ENCODE assay signal across 8 cellular contexts in genomic region chr6:106973018-106973840, GRCh38. TPM values are rescaled to one million over a fixed set of nuclear protein-coding genes. Genes with fewer than 3 reads are reported as not detected.
A peak's percentile ranks its signal among the peaks of the same experiment; 100 is the strongest.
DNase-seq lines count a peak whose midpoint lies in the region; ATAC-seq and TF ChIP-seq lines count a peak whose summit lies in the region.

No MANE protein-coding gene starts in this region.

- H3K9ac ChIP-seq in mammary epithelial cell (ENCODE audit: insufficient read depth, low read length) (peak overlapping the region; percentile 88), mucosa of rectum (ENCODE audit: low read depth in 1 of 2, low read length in 2 of 2) (peak overlapping the region; percentile 74 to 75)

- peaks cover 35% of the 10 kb centered on the region for H3K79me2 ChIP-seq in mammary epithelial cell (ENCODE audit: insufficient read depth, low read length)

- intact Hi-C loops in CD4-positive, alpha-beta T cell (cut with DNase I, micrococcal nuclease): no loop called here
- intact Hi-C loops in mammary epithelial cell (cut with micrococcal nuclease): no loop called here

- H3K36me3 Mint-ChIP-seq in CD4-positive, alpha-beta T cell (ENCODE audit: low read depth): no peaks in the 10 kb centered on the region

- no TSS peak for BruUV-seq in mammary epithelial cell (replicated peaks; lab: Mats Ljungman, UMichigan)

- H3K27me3 ChIP-seq in CD4-positive, alpha-beta T cell (ENCODE audit: control insufficient read depth, insufficient read depth, low read length): peaks cover 43% of the 10 kb centered on the region
- H3K27me3 ChIP-seq in mammary epithelial cell (ENCODE audit: insufficient read depth, low read length) (no peaks in the 10 kb centered on the region), mucosa of rectum (ENCODE audit: control insufficient read depth in 2 of 2, insufficient read depth in 2 of 2, low read length in 2 of 2) (peaks cover 0 to 5% of the 10 kb centered on the region in 2 donors), tibial nerve (peaks cover 0 to 73% of the 10 kb centered on the region in 2 donors)

- no peak overlapping the region for H3K27ac ChIP-seq in CD4-positive, alpha-beta T cell (ENCODE audit: low read depth, low read length)
- peak overlapping the region; percentile 84 for H3K27ac ChIP-seq in mammary epithelial cell (ENCODE audit: insufficient read depth, low read depth, low read length)
- peak overlapping the region; percentile 87 to 89 for H3K27ac ChIP-seq in mucosa of rectum (ENCODE audit: low read depth in 2 of 2, low read length in 2 of 2)
- H3K27ac ChIP-seq in tibial nerve: peak overlapping the region in 1 of 4 donors; percentile 56

- peak overlapping the region; percentile 50 to 78 (median 78) for H3K4me3 ChIP-seq in mammary epithelial cell (replicated peaks in 1 of 3; ENCODE audit: insufficient read depth in 1 of 3, low read depth in 2 of 3, low read length in 3 of 3)
- H3K4me3 ChIP-seq in mucosa of rectum (ENCODE audit: low read length in 2 of 2): peak overlapping the region; percentile 88 to 89
- peak overlapping the region in 2 of 4 donors; percentile 51 to 58 for H3K4me3 ChIP-seq in tibial nerve

- H3K27ac Mint-ChIP-seq in CD4-positive, alpha-beta T cell: no peak overlapping the region

- H3K9me3 Mint-ChIP-seq in CD4-positive, alpha-beta T cell: no peaks in the 10 kb centered on the region

- ATAC-seq in CD4-positive, alpha-beta T cell (ENCODE audit: poor library complexity): no peak
- no peak for ATAC-seq in HG03457 (IDR thresholded peaks at IDR 0.05; ENCODE audit: unreplicated experiment)

- no peaks in the 10 kb centered on the region for H3K9me3 ChIP-seq in CD4-positive, alpha-beta T cell (ENCODE audit: control insufficient read depth, low read length)
- H3K9me3 ChIP-seq in mammary epithelial cell (replicated peaks; ENCODE audit: insufficient read depth, low read length) (no peaks in the 10 kb centered on the region), mucosa of rectum (ENCODE audit: control insufficient read depth in 2 of 2, low read length in 2 of 2) (no peaks in the 10 kb centered on the region), tibial nerve (no peaks in the 10 kb centered on the region)

- CTCF ChIA-PET in CD4-positive, alpha-beta T cell (lab: Charles Lee): no interaction called here
- CTCF ChIA-PET in mammary epithelial cell (lab: Charles Lee; ENCODE audit: low non-redundant PET): no interaction called here

- no peak for TF ChIP-seq EP300 in tibial nerve (IDR thresholded peaks at IDR 0.05)

- POLR2A ChIA-PET in CD4-positive, alpha-beta T cell (lab: Charles Lee): no interaction called here

- DNase-seq in CD4-positive, alpha-beta T cell: no peak
- peak; percentile 63 for DNase-seq in NCI-H1092 treated with DMSO at 0.1 percent for 48 hours (lab: John Stamatoyannopoulos, UW)
- peak; percentile 30 for DNase-seq in mammary epithelial cell
- DNase-seq in tibial nerve (ENCODE audit: low spot score in 2 of 2): no peak
- no peak for DNase-seq in pons (ENCODE audit: low spot score)
- DNase-seq in NK-92 (lab: John Stamatoyannopoulos, UW; ENCODE audit: unreplicated experiment): no peak

- peak overlapping the region; percentile 61 for H2AFZ ChIP-seq in mammary epithelial cell (ENCODE audit: low read depth, low read length)

- no peak for TF ChIP-seq CTCF in CD4-positive, alpha-beta T cell (IDR thresholded peaks at IDR 0.05)
- no peak for TF ChIP-seq CTCF in mammary epithelial cell (conservative IDR thresholded peaks at IDR 0.05 in 1 of 2, IDR thresholded peaks at IDR 0.05 in 1 of 2; ENCODE audit: extremely low read depth in 1 of 2, insufficient read depth in 1 of 2, low read depth in 1 of 2, low read length in 2 of 2)
- TF ChIP-seq CTCF in tibial nerve (IDR thresholded peaks at IDR 0.05): no peak

- peaks cover 6% of the 10 kb centered on the region for H3K4me1 Mint-ChIP-seq in CD4-positive, alpha-beta T cell (ENCODE audit: low read depth)

- dilution Hi-C loops in mammary epithelial cell (cut with HindIII; ENCODE audit: low sequenced_read_pairs): no loop called here

- 7% methylated on average over 34 of the region's 50 CpGs for WGBS in mammary epithelial cell (ENCODE audit: low coverage, missing lambda C conversion rate)
- 3 to 6% methylated on average over 34 to 36 of the region's 50 CpGs for WGBS in tibial nerve, 2 donors

- in situ Hi-C loops in mammary epithelial cell (cut with MboI; ENCODE audit: low sequenced_read_pairs in 2 of 2): no loop called here

- peaks cover 71% of the 10 kb centered on the region for H3K27me3 Mint-ChIP-seq in CD4-positive, alpha-beta T cell

- peak overlapping the region; percentile 51 for H3K4me3 Mint-ChIP-seq in CD4-positive, alpha-beta T cell

- H4K20me1 ChIP-seq in mammary epithelial cell (ENCODE audit: insufficient read depth, low read length): peaks cover 8% of the 10 kb centered on the region

- peaks cover 7% of the 10 kb centered on the region for H3K4me1 ChIP-seq in mammary epithelial cell (ENCODE audit: insufficient read depth, low read length)
- H3K4me1 ChIP-seq in mucosa of rectum (ENCODE audit: control insufficient read depth in 2 of 2, insufficient read depth in 2 of 2, low read length in 2 of 2): peaks cover 8 to 17% of the 10 kb centered on the region in 2 donors
- peaks cover 0 to 34% (median 9%) of the 10 kb centered on the region in 4 donors for H3K4me1 ChIP-seq in tibial nerve

- H3K36me3 ChIP-seq in mammary epithelial cell (ENCODE audit: insufficient read depth, low read length) (peaks cover 3% of the 10 kb centered on the region), mucosa of rectum (ENCODE audit: control insufficient read depth in 2 of 2, insufficient read depth in 2 of 2, low read length in 2 of 2) (no peaks in the 10 kb centered on the region), tibial nerve (no peaks in the 10 kb centered on the region)

- no peak for TF ChIP-seq POLR2A in tibial nerve (IDR thresholded peaks at IDR 0.05)

- peak overlapping the region; percentile 80 for H3K4me2 ChIP-seq in mammary epithelial cell (ENCODE audit: insufficient read depth, low read depth, low read length)

RNA-seq across cellular contexts. Expression of gene CD24, which starts 1.3 kb away (rescaled TPM):
- not detected for total RNA-seq in CD4-positive, alpha-beta T cell
- total RNA-seq in mammary epithelial cell (100 to 1,000 TPM; 299 to 397 TPM), tibial nerve (1 to 10 TPM in 2 of 4 donors, under 1 TPM in 1, not detected in 1; 0.66 to 5.9 (median 2.4) TPM)
- polyA plus RNA-seq in mammary epithelial cell: 314 TPM
- 258 TPM for polyA minus RNA-seq in mammary epithelial cell

RNA-seq across cellular contexts. Expression of gene MTRES1, which starts 54.8 kb away (rescaled TPM):
- total RNA-seq in CD4-positive, alpha-beta T cell: 10 to 100 TPM; 11.2 to 12.2 TPM
- total RNA-seq in mammary epithelial cell: 10 to 100 TPM in 1 of 2 donors, 1 to 10 TPM in 1; 6.8 to 22.0 TPM
- 9.3 TPM for polyA plus RNA-seq in mammary epithelial cell
- polyA minus RNA-seq in mammary epithelial cell: 7.5 TPM
- total RNA-seq in tibial nerve: 10 to 100 TPM in 2 of 4 donors, 1 to 10 TPM in 2; 8.2 to 14.6 (median 11.6) TPM

Comparison
In these comparisons a context has a peak if more than half of its experiments do, and no peak if none do; other contexts are left out.
1. DNase-seq: peak in NCI-H1092 treated with DMSO at 0.1 percent for 48 hours (single experiment) and mammary epithelial cell (single experiment); none in CD4-positive, alpha-beta T cell (0 of 10), tibial nerve (0 of 2), pons (single experiment) and NK-92 (single experiment).
2. RNA of gene CD24, which starts 1.3 kb away (total RNA-seq): 299 to 397 TPM in mammary epithelial cell; 0.66 to 5.9 TPM in tibial nerve and not detected in CD4-positive, alpha-beta T cell; every median in the first group is over 10 times any median in the second.